In the genomic region with DNA sequence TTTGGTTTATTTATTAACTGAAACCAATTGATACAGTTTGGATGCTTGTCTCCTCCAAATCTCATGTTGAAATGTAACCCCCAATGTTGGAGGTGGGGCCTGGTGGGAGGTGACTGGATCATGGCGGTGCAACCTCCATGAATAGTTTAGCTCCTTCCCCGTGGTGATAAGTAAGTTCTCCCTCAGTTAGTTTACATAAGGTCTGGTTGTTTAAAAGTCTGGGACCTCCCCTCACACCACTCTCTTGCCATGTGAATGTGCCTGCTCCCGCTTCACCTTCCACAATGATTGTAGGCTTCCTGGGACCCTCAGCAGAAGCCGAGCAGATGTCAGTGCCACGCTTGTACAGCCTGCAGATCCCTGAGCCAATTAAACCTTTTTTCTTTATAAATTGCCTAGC, we compare ENCODE assay signal across 21 cellular contexts.
"Had no signal": no experiment of that assay in that cellular context is flagged by ENCODE, and none has a peak within 500 bp of the region (broad histone marks: within the 10 kb centered on the region; RNA-seq: fewer than 3 reads in every experiment).

No MANE protein-coding gene starts in this region.

- H3K27me3 ChIP-seq: colonic mucosa, hepatocyte, right atrium auricular region, sigmoid colon, suprapubic skin, thyroid gland had no signal

- H3K9me3 Mint-ChIP-seq: nephron progenitor cell, type B pancreatic cell had no signal

- H3K36me3 ChIP-seq: colonic mucosa, right atrium auricular region, sigmoid colon, suprapubic skin, thyroid gland had no signal

- H3K27ac Mint-ChIP-seq: naive thymus-derived CD4-positive, alpha-beta T cell; nephron progenitor cell; type B pancreatic cell had no signal

- H3K36me3 Mint-ChIP-seq: type B pancreatic cell had no signal

- H3K27ac ChIP-seq: colonic mucosa, hepatocyte, right atrium auricular region, sigmoid colon, skin epidermis, suprapubic skin, thyroid gland had no signal

- DNase-seq: colonic mucosa; dermis blood vessel endothelial cell; effector CD4-positive, alpha-beta T cell; foreskin melanocyte; head of caudate nucleus; left colon; left ventricle myocardium superior; mesenchymal stem cell; naive thymus-derived CD4-positive, alpha-beta T cell; nephron progenitor cell; posterior cingulate gyrus; sigmoid colon; stimulated activated CD4-positive, alpha-beta T cell treated with anti-CD3 and anti-CD28 coated beads, Interleukin-2, amount 100 ng/mL, for 24 hours; stimulated activated naive CD4-positive, alpha-beta T cell; thyroid gland had no signal

- H3K4me3 ChIP-seq: colonic mucosa, hepatocyte, lung, right atrium auricular region, sigmoid colon, skin epidermis, suprapubic skin, thyroid gland had no signal

- H3K9me3 ChIP-seq: colonic mucosa, right atrium auricular region, sigmoid colon, suprapubic skin, thyroid gland had no signal

- H3K4me3 Mint-ChIP-seq: naive thymus-derived CD4-positive, alpha-beta T cell; nephron progenitor cell; type B pancreatic cell had no signal

- H3K4me1 ChIP-seq: colonic mucosa, right atrium auricular region, sigmoid colon had no signal

- H3K27me3 Mint-ChIP-seq: type B pancreatic cell had no signal
